28 cellular contexts compared by ENCODE assay signal in genomic region chr1:54777011-54777410, GRCh38. TPM values are rescaled to one million over a fixed set of nuclear protein-coding genes. Genes with fewer than 3 reads are reported as not detected.
"Had no signal": no experiment of that assay in that cellular context is flagged by ENCODE, and none has a peak within 500 bp of the region (broad histone marks: within the 10 kb centered on the region; RNA-seq: fewer than 3 reads in every experiment).

No MANE protein-coding gene starts in this region.

- DNase-seq: effector CD4-positive, alpha-beta T cell; foreskin melanocyte; head of caudate nucleus; left colon; left ventricle myocardium superior; mesenchymal stem cell; midbrain; naive B cell; occipital lobe; pancreas; retina; right lobe of liver; spleen; stimulated activated CD4-positive, alpha-beta T cell treated with anti-CD3 and anti-CD28 coated beads, Interleukin-15, amount 100 ng/mL, for 24 hours; stimulated activated CD4-positive, alpha-beta T cell treated with anti-CD3 and anti-CD28 coated beads, Interleukin-1b, Interleukin-23, amount 100 ng/mL, for 48 hours; stimulated activated CD4-positive, alpha-beta T cell treated with anti-CD3 and anti-CD28 coated beads, Interleukin-4, amount 100 ng/mL, for 24 hours; testis had no signal

- FAIRE-seq: pancreas, urothelium cell line had no signal

- ATAC-seq: stimulated activated memory B cell treated with anti-CD40 and anti-IgM and Interleukin-4, amounts not matched to agents 10 μg/mL and 1 μg/mL and 100 μg/mL, for 72 hours had no signal

- H3K9me3 ChIP-seq: pancreas, prostate gland, right lobe of liver, spleen, testis, tibial nerve had no signal

- H3K27me3 Mint-ChIP-seq: stimulated activated memory B cell treated with anti-CD40 and anti-IgM and Interleukin-4, amounts not matched to agents 10 μg/mL and 1 μg/mL and 100 μg/mL, for 72 hours; stimulated activated naive CD8-positive, alpha-beta T cell treated with anti-CD3 and anti-CD28 coated beads, Interleukin-15, Interleukin-2, amounts not matched to agents 100 ng/mL and 50 ng/mL, for 24 hours had no signal

- H3K4me1 ChIP-seq: pancreas, prostate gland had no signal

- H2AFZ ChIP-seq: hepatocyte had no signal

- H3K79me2 ChIP-seq: hepatocyte had no signal

- H3K4me2 ChIP-seq: hepatocyte had no signal

- H3K9me3 Mint-ChIP-seq: naive B cell; nephron; stimulated activated memory B cell treated with anti-CD40 and anti-IgM and Interleukin-4, amounts not matched to agents 10 μg/mL and 1 μg/mL and 100 μg/mL, for 72 hours; stimulated activated naive CD8-positive, alpha-beta T cell treated with anti-CD3 and anti-CD28 coated beads, Interleukin-15, Interleukin-2, amounts not matched to agents 100 ng/mL and 50 ng/mL, for 24 hours had no signal

- H3K27me3 ChIP-seq: pancreas, right lobe of liver, testis had no signal

- H3K4me3 Mint-ChIP-seq: naive B cell; nephron; stimulated activated memory B cell treated with anti-CD40 and anti-IgM and Interleukin-4, amounts not matched to agents 10 μg/mL and 1 μg/mL and 100 μg/mL, for 72 hours; stimulated activated naive CD8-positive, alpha-beta T cell treated with anti-CD3 and anti-CD28 coated beads, Interleukin-15, Interleukin-2, amounts not matched to agents 100 ng/mL and 50 ng/mL, for 24 hours had no signal

- H3K4me3 ChIP-seq: coronary artery, hepatocyte, lung, pancreas, prostate gland, right lobe of liver, spleen, testis, tibial nerve had no signal

- H3K27ac ChIP-seq: coronary artery, pancreas, prostate gland, right lobe of liver, spleen, testis, tibial nerve had no signal

- H3K27ac Mint-ChIP-seq: stimulated activated memory B cell treated with anti-CD40 and anti-IgM and Interleukin-4, amounts not matched to agents 10 μg/mL and 1 μg/mL and 100 μg/mL, for 72 hours; stimulated activated naive CD8-positive, alpha-beta T cell treated with anti-CD3 and anti-CD28 coated beads, Interleukin-15, Interleukin-2, amounts not matched to agents 100 ng/mL and 50 ng/mL, for 24 hours had no signal

- H3K36me3 ChIP-seq: pancreas, prostate gland, right lobe of liver, tibial nerve had no signal

- H3K4me1 Mint-ChIP-seq: stimulated activated memory B cell treated with anti-CD40 and anti-IgM and Interleukin-4, amounts not matched to agents 10 μg/mL and 1 μg/mL and 100 μg/mL, for 72 hours had no signal

RNA-seq across cellular contexts. Expression of gene TTC22, which starts 24.1 kb away (rescaled TPM):
- total RNA-seq: dermis microvascular lymphatic vessel endothelial cell, skeletal muscle tissue, tibial nerve had no signal
